Comparison of ENCODE assay signal across 1 cellular context in genomic region chr22:29049655-29050263, GRCh38.
TF ChIP-seq lines count a peak whose summit lies in the region.

No MANE protein-coding gene starts in this region.

TF ChIP-seq in K562, 482 proteins besides CTCF, POLR2A, EP300 and RAD21 (continued from another document):
- TF ChIP-seq, protein P1, sequence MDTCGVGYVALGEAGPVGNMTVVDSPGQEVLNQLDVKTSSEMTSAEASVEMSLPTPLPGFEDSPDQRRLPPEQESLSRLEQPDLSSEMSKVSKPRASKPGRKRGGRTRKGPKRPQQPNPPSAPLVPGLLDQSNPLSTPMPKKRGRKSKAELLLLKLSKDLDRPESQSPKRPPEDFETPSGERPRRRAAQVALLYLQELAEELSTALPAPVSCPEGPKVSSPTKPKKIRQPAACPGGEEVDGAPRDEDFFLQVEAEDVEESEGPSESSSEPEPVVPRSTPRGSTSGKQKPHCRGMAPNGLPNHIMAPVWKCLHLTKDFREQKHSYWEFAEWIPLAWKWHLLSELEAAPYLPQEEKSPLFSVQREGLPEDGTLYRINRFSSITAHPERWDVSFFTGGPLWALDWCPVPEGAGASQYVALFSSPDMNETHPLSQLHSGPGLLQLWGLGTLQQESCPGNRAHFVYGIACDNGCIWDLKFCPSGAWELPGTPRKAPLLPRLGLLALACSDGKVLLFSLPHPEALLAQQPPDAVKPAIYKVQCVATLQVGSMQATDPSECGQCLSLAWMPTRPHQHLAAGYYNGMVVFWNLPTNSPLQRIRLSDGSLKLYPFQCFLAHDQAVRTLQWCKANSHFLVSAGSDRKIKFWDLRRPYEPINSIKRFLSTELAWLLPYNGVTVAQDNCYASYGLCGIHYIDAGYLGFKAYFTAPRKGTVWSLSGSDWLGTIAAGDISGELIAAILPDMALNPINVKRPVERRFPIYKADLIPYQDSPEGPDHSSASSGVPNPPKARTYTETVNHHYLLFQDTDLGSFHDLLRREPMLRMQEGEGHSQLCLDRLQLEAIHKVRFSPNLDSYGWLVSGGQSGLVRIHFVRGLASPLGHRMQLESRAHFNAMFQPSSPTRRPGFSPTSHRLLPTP (IDR thresholded peaks at IDR 0.05; ENCODE audit: borderline replicate concordance, extremely low read depth, insufficient read length), result no peak
- TF ChIP-seq TAF1 (IDR thresholded peaks at IDR 0.05; ENCODE audit: control insufficient read depth, extremely low read depth, insufficient read depth, low read length, severe bottlenecking) (no peak), ZNF143 (CRISPR knock-in tag; IDR thresholded peaks at IDR 0.05) (no peak), STAT5B (CRISPR knock-in tag; IDR thresholded peaks at IDR 0.05) (no peak), HNRNPUL1 (IDR thresholded peaks at IDR 0.05; ENCODE audit: low read length) (no peak), RNF2 (IDR thresholded peaks at IDR 0.05) (no peak), FOXA1 (IDR thresholded peaks at IDR 0.05; ENCODE audit: borderline replicate concordance) (no peak), DIDO1 (tag; IDR thresholded peaks at IDR 0.05; ENCODE audit: low read depth) (no peak), ZSCAN32 (CRISPR knock-in tag; IDR thresholded peaks at IDR 0.05) (no peak), ZNF830 (CRISPR knock-in tag; IDR thresholded peaks at IDR 0.05) (no peak), GATAD2A (IDR thresholded peaks at IDR 0.05) (no peak), RUNX1 (IDR thresholded peaks at IDR 0.05; ENCODE audit: low read depth) (no peak), ZNF79 (CRISPR knock-in tag; IDR thresholded peaks at IDR 0.05; ENCODE audit: low read depth) (no peak), ATF2 (CRISPR knock-in tag; IDR thresholded peaks at IDR 0.05) (no peak), ETS2 (tag; IDR thresholded peaks at IDR 0.05; ENCODE audit: borderline replicate concordance, poor library complexity, severe bottlenecking) (no peak), CLOCK (CRISPR knock-in tag; IDR thresholded peaks at IDR 0.05; ENCODE audit: borderline replicate concordance) (no peak), CHD4 (IDR thresholded peaks at IDR 0.05; ENCODE audit: insufficient read depth, insufficient replicate concordance, low read depth, low read length, poor library complexity, severe bottlenecking) (no peak), SRSF3 (IDR thresholded peaks at IDR 0.05; ENCODE audit: insufficient read depth, low read length) (no peak), NRF1 (conservative IDR thresholded peaks at IDR 0.05 in 1 of 2, IDR thresholded peaks at IDR 0.05 in 1 of 2) (peak in 1 of 2 experiments; percentile 18; a peak in 2 of 4 replicates), E2F4 (CRISPR knock-in tag; IDR thresholded peaks at IDR 0.05; ENCODE audit: low read depth) (no peak), ZNF316 (IDR thresholded peaks at IDR 0.05) (peak; percentile 41; the same call in 1 of the 2 replicates), SMAD2 (IDR thresholded peaks at IDR 0.05; ENCODE audit: low read depth, low read length) (no peak), SMAD4 (CRISPR knock-in tag; conservative IDR thresholded peaks at IDR 0.05) (no peak), EGR1 (conservative IDR thresholded peaks at IDR 0.05) (no peak), EHMT2 (IDR thresholded peaks at IDR 0.05) (no peak), RBM17 (IDR thresholded peaks at IDR 0.05; ENCODE audit: borderline replicate concordance, low read depth, low read length) (no peak)
- TF ChIP-seq, protein P2, sequence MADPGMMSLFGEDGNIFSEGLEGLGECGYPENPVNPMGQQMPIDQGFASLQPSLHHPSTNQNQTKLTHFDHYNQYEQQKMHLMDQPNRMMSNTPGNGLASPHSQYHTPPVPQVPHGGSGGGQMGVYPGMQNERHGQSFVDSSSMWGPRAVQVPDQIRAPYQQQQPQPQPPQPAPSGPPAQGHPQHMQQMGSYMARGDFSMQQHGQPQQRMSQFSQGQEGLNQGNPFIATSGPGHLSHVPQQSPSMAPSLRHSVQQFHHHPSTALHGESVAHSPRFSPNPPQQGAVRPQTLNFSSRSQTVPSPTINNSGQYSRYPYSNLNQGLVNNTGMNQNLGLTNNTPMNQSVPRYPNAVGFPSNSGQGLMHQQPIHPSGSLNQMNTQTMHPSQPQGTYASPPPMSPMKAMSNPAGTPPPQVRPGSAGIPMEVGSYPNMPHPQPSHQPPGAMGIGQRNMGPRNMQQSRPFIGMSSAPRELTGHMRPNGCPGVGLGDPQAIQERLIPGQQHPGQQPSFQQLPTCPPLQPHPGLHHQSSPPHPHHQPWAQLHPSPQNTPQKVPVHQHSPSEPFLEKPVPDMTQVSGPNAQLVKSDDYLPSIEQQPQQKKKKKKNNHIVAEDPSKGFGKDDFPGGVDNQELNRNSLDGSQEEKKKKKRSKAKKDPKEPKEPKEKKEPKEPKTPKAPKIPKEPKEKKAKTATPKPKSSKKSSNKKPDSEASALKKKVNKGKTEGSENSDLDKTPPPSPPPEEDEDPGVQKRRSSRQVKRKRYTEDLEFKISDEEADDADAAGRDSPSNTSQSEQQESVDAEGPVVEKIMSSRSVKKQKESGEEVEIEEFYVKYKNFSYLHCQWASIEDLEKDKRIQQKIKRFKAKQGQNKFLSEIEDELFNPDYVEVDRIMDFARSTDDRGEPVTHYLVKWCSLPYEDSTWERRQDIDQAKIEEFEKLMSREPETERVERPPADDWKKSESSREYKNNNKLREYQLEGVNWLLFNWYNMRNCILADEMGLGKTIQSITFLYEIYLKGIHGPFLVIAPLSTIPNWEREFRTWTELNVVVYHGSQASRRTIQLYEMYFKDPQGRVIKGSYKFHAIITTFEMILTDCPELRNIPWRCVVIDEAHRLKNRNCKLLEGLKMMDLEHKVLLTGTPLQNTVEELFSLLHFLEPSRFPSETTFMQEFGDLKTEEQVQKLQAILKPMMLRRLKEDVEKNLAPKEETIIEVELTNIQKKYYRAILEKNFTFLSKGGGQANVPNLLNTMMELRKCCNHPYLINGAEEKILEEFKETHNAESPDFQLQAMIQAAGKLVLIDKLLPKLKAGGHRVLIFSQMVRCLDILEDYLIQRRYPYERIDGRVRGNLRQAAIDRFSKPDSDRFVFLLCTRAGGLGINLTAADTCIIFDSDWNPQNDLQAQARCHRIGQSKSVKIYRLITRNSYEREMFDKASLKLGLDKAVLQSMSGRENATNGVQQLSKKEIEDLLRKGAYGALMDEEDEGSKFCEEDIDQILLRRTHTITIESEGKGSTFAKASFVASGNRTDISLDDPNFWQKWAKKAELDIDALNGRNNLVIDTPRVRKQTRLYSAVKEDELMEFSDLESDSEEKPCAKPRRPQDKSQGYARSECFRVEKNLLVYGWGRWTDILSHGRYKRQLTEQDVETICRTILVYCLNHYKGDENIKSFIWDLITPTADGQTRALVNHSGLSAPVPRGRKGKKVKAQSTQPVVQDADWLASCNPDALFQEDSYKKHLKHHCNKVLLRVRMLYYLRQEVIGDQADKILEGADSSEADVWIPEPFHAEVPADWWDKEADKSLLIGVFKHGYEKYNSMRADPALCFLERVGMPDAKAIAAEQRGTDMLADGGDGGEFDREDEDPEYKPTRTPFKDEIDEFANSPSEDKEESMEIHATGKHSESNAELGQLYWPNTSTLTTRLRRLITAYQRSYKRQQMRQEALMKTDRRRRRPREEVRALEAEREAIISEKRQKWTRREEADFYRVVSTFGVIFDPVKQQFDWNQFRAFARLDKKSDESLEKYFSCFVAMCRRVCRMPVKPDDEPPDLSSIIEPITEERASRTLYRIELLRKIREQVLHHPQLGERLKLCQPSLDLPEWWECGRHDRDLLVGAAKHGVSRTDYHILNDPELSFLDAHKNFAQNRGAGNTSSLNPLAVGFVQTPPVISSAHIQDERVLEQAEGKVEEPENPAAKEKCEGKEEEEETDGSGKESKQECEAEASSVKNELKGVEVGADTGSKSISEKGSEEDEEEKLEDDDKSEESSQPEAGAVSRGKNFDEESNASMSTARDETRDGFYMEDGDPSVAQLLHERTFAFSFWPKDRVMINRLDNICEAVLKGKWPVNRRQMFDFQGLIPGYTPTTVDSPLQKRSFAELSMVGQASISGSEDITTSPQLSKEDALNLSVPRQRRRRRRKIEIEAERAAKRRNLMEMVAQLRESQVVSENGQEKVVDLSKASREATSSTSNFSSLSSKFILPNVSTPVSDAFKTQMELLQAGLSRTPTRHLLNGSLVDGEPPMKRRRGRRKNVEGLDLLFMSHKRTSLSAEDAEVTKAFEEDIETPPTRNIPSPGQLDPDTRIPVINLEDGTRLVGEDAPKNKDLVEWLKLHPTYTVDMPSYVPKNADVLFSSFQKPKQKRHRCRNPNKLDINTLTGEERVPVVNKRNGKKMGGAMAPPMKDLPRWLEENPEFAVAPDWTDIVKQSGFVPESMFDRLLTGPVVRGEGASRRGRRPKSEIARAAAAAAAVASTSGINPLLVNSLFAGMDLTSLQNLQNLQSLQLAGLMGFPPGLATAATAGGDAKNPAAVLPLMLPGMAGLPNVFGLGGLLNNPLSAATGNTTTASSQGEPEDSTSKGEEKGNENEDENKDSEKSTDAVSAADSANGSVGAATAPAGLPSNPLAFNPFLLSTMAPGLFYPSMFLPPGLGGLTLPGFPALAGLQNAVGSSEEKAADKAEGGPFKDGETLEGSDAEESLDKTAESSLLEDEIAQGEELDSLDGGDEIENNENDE (IDR thresholded peaks at IDR 0.05; ENCODE audit: low read depth, low read length), result no peak
- TF ChIP-seq, protein P3, sequence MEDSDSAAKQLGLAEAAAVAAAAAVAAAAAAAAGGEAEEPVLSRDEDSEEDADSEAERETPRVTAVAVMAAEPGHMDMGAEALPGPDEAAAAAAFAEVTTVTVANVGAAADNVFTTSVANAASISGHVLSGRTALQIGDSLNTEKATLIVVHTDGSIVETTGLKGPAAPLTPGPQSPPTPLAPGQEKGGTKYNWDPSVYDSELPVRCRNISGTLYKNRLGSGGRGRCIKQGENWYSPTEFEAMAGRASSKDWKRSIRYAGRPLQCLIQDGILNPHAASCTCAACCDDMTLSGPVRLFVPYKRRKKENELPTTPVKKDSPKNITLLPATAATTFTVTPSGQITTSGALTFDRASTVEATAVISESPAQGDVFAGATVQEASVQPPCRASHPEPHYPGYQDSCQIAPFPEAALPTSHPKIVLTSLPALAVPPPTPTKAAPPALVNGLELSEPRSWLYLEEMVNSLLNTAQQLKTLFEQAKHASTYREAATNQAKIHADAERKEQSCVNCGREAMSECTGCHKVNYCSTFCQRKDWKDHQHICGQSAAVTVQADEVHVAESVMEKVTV (CRISPR knock-in tag; IDR thresholded peaks at IDR 0.05), result no peak
- TF ChIP-seq, protein P4, sequence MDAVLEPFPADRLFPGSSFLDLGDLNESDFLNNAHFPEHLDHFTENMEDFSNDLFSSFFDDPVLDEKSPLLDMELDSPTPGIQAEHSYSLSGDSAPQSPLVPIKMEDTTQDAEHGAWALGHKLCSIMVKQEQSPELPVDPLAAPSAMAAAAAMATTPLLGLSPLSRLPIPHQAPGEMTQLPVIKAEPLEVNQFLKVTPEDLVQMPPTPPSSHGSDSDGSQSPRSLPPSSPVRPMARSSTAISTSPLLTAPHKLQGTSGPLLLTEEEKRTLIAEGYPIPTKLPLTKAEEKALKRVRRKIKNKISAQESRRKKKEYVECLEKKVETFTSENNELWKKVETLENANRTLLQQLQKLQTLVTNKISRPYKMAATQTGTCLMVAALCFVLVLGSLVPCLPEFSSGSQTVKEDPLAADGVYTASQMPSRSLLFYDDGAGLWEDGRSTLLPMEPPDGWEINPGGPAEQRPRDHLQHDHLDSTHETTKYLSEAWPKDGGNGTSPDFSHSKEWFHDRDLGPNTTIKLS (IDR thresholded peaks at IDR 0.05; ENCODE audit: borderline replicate concordance, low read depth), result no peak
- TF ChIP-seq, protein P5, sequence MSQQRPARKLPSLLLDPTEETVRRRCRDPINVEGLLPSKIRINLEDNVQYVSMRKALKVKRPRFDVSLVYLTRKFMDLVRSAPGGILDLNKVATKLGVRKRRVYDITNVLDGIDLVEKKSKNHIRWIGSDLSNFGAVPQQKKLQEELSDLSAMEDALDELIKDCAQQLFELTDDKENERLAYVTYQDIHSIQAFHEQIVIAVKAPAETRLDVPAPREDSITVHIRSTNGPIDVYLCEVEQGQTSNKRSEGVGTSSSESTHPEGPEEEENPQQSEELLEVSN (IDR thresholded peaks at IDR 0.05; ENCODE audit: borderline replicate concordance in 1 of 2, extremely low read depth in 1 of 2, insufficient read depth in 1 of 2, insufficient read length in 1 of 2, low read depth in 1 of 2, low read length in 1 of 2, poor library complexity in 1 of 2, severe bottlenecking in 1 of 2), result peak; percentile 17
